8 cellular contexts compared by ENCODE assay signal in the genomic region with DNA sequence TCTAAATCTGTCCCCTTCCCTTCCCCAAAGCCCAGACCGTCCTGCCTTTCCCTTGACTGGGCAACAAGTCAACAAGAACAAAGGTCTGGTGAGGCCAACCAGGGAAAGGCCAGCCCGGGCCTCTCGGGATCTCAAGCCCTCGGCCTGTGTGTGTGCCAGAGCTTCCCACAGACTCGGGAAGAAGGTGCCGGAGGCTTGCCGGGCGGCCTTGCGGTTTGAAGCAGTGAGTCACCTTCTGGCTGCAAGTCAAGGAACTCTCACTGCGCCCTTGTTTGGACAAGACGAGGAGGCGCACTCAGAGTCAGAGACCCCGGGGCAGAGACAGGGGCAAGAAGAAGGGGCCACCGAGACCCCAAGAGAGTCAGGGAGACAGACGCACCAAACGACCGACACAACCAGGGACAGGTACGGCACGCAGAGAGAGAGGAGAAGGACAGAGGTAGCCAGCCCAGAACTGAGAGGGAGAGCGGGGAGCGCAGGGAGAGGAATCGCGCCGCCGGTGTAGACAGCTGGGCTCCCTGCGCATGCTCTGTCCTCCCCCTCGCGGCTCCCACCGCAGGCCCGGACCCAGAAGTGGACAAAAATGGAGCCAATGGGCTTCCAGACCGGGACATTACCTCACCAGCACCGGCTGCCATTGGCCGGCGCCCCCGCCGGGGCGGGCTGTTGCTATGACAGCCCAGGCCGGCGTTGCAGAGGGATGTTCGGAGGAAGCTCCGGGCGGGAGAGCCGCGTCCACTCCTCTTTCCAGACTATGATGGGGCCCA.
DNase-seq lines count a peak whose midpoint lies in the region; ATAC-seq and TF ChIP-seq lines count a peak whose summit lies in the region.

No MANE protein-coding gene starts in this region.

- H3K36me3 ChIP-seq in kidney epithelial cell (ENCODE audit: control insufficient read depth, insufficient read depth, low read length), result no peaks in the 10 kb centered on the region

- DNase-seq in AG09309 (ENCODE audit: low read depth), result peak; percentile 97
- peak; percentile 86 to 95 for DNase-seq in NCI-H524 (lab: John Stamatoyannopoulos, UW)
- peak; percentile 38 to 50 for DNase-seq in activated CD4-positive, alpha-beta T cell treated with anti-CD3 and anti-CD28 coated beads for 4 hours
- DNase-seq in kidney epithelial cell (ENCODE audit: low read depth), result peak; percentile 99
- DNase-seq in stimulated activated CD4-positive, alpha-beta T cell treated with anti-CD3 and anti-CD28 coated beads, Interleukin-15, amount 100 ng/mL, for 1 hour (ENCODE audit: low read depth in 1 of 2, low spot score in 1 of 2), result peak; percentile 18 to 34

- H3K27me3 ChIP-seq in kidney epithelial cell (ENCODE audit: control insufficient read depth, insufficient read depth, low read length), result no peaks in the 10 kb centered on the region

- peak; percentile 70 for ATAC-seq in GM19324 (IDR thresholded peaks at IDR 0.05; ENCODE audit: low FRiP score, unreplicated experiment)
- ATAC-seq in HG03442 (IDR thresholded peaks at IDR 0.05; ENCODE audit: unreplicated experiment), result peak; percentile 77

- H3K4me3 ChIP-seq in AG09309 (ENCODE audit: control insufficient read depth, low read depth, low read length) (peak overlapping the region; percentile 40), kidney epithelial cell (ENCODE audit: low read depth, low read length) (peak overlapping the region; percentile 43)

- H3K27ac ChIP-seq in cingulate gyrus (ENCODE audit: low read depth, low read length), result peak overlapping the region; percentile 98

- TF ChIP-seq CTCF in AG09309 (IDR thresholded peaks at IDR 0.05; ENCODE audit: control insufficient read depth, insufficient read depth, low read depth, low read length, missing control alignments) (no peak), kidney epithelial cell (IDR thresholded peaks at IDR 0.05; ENCODE audit: insufficient read depth, low read length, poor library complexity, severe bottlenecking) (no peak)

Comparison
In these comparisons a context has a peak if more than half of its experiments do, and no peak if none do; other contexts are left out.
1. Peak in every context shown above with its lines: DNase-seq, ATAC-seq, H3K4me3 ChIP-seq and H3K27ac ChIP-seq.
2. DNase-seq: peak in every context shown above with its lines; median percentile 99 in kidney epithelial cell; 97 in AG09309; 90 in NCI-H524; 44 in activated CD4-positive, alpha-beta T cell treated with anti-CD3 and anti-CD28 coated beads for 4 hours; 26 in stimulated activated CD4-positive, alpha-beta T cell treated with anti-CD3 and anti-CD28 coated beads, Interleukin-15, amount 100 ng/mL, for 1 hour.